Comparison of ENCODE assay signal across 19 cellular contexts in the genomic region with DNA sequence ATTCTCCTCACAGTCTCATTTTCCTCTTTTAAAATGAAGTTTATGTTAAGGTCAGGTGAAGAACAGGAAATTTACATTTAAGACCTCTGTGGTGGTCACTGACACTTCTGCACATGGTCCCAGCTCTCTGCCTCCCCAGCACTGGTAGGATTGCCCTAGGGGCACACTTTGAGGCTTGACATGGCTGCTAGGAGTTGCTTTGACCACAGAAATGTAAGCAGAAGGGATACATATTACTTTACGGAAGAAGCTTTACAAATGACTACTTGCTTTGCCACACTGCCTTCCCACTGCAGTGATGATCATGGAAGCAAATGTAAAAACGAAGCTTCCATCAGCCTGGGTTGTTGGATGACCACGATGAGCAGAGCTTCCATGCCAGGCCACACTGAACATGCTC.
"Had no signal": no experiment of that assay in that cellular context is flagged by ENCODE, and none has a peak within 500 bp of the region (broad histone marks: within the 10 kb centered on the region; RNA-seq: fewer than 3 reads in every experiment).

No MANE protein-coding gene starts in this region.

- H3K36me3 ChIP-seq: colonic mucosa, esophagus squamous epithelium, ovary, right atrium auricular region, tibial artery, upper lobe of right lung had no signal

- DNase-seq: cerebellar nuclear complex; colonic mucosa; dermis blood vessel endothelial cell; esophagus squamous epithelium; foreskin melanocyte; head of caudate nucleus; kidney glomerular epithelial cell; natural killer cell; ovary; sigmoid colon; stimulated activated CD4-positive, alpha-beta T cell treated with anti-CD3 and anti-CD28 coated beads, Interleukin-12 subunit alpha, Interleukin-12 subunit beta, amount 100 ng/mL, for 4 hours; tibial artery; upper lobe of right lung had no signal

- H3K27me3 ChIP-seq: colonic mucosa, esophagus squamous epithelium, hepatocyte, ovary, right atrium auricular region, sigmoid colon, tibial artery, upper lobe of right lung had no signal

- H3K4me1 Mint-ChIP-seq: natural killer cell; stimulated activated effector memory CD8-positive, alpha-beta T cell treated with anti-CD3 and anti-CD28 coated beads, Interleukin-12 subunit alpha, Interleukin-12 subunit beta, amount 100 ng/mL, for 72 hours had no signal

- H3K4me1 ChIP-seq: colonic mucosa, esophagus squamous epithelium, right atrium auricular region, sigmoid colon, tibial artery, upper lobe of right lung had no signal

- H3K9me3 ChIP-seq: colonic mucosa, esophagus squamous epithelium, ovary, right atrium auricular region, sigmoid colon, tibial artery, upper lobe of right lung had no signal

- H3K27ac Mint-ChIP-seq: natural killer cell; stimulated activated effector memory CD8-positive, alpha-beta T cell treated with anti-CD3 and anti-CD28 coated beads, Interleukin-12 subunit alpha, Interleukin-12 subunit beta, amount 100 ng/mL, for 72 hours; stimulated activated naive CD8-positive, alpha-beta T cell treated with anti-CD3 and anti-CD28 coated beads, Interleukin-15, Interleukin-2, amounts not matched to agents 100 ng/mL and 50 ng/mL, for 24 hours had no signal

- H3K36me3 Mint-ChIP-seq: natural killer cell; stimulated activated effector memory CD8-positive, alpha-beta T cell treated with anti-CD3 and anti-CD28 coated beads, Interleukin-12 subunit alpha, Interleukin-12 subunit beta, amount 100 ng/mL, for 72 hours had no signal

- H3K27ac ChIP-seq: colonic mucosa, esophagus squamous epithelium, hepatocyte, ovary, right atrium auricular region, sigmoid colon, skin epidermis, tibial artery, upper lobe of right lung had no signal

- H3K4me3 ChIP-seq: colonic mucosa, esophagus squamous epithelium, hepatocyte, ovary, right atrium auricular region, sigmoid colon, skin epidermis, tibial artery, upper lobe of right lung had no signal

- H3K27me3 Mint-ChIP-seq: stimulated activated naive CD8-positive, alpha-beta T cell treated with anti-CD3 and anti-CD28 coated beads, Interleukin-15, Interleukin-2, amounts not matched to agents 100 ng/mL and 50 ng/mL, for 24 hours had no signal

- H3K9me3 Mint-ChIP-seq: natural killer cell; neural crest cell; stimulated activated effector memory CD8-positive, alpha-beta T cell treated with anti-CD3 and anti-CD28 coated beads, Interleukin-12 subunit alpha, Interleukin-12 subunit beta, amount 100 ng/mL, for 72 hours; stimulated activated naive CD8-positive, alpha-beta T cell treated with anti-CD3 and anti-CD28 coated beads, Interleukin-15, Interleukin-2, amounts not matched to agents 100 ng/mL and 50 ng/mL, for 24 hours had no signal

- H3K4me3 Mint-ChIP-seq: natural killer cell; neural crest cell; stimulated activated effector memory CD8-positive, alpha-beta T cell treated with anti-CD3 and anti-CD28 coated beads, Interleukin-12 subunit alpha, Interleukin-12 subunit beta, amount 100 ng/mL, for 72 hours; stimulated activated naive CD8-positive, alpha-beta T cell treated with anti-CD3 and anti-CD28 coated beads, Interleukin-15, Interleukin-2, amounts not matched to agents 100 ng/mL and 50 ng/mL, for 24 hours had no signal
